18 cellular contexts compared by ENCODE assay signal in the genomic region with DNA sequence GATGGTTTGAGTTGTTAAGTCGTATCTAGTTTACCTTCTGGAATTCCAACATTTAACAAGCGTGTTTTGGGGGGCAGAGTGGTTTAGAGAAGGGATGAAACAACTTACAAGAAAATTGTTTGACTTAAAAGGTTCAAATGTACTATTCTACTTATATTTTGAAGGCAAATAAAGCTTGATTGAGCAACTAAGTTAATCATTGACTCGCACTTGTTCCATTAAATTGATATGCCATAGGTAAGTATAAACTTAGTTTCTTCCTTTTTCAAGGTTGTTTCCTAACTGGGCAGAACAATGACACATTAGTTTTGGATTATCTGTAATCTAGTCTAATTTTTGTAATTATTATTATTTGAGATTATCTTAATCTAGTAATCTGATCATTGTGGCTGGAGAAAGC. TPM values are rescaled to one million over a fixed set of nuclear protein-coding genes. Genes with fewer than 3 reads are reported as not detected.
DNase-seq lines count a peak whose midpoint lies in the region; ATAC-seq, FAIRE-seq and TF ChIP-seq lines count a peak whose summit lies in the region.
"Had no signal": no experiment of that assay in that cellular context is flagged by ENCODE, and none has a peak within 500 bp of the region (broad histone marks: within the 10 kb centered on the region; RNA-seq: fewer than 3 reads in every experiment).

No MANE protein-coding gene starts in this region.

- H3K27me3 ChIP-seq in HUES6 (ENCODE audit: control insufficient read depth, insufficient read depth, low read length) (no peaks in the 10 kb centered on the region), uterus (no peaks in the 10 kb centered on the region)
- H3K27me3 ChIP-seq: BE2C; BLaER1 treated with 17β-estradiol and CSF1 and Interleukin-3, amounts not matched to agents 10 nM and 100 nM had no signal

- TF ChIP-seq POLR2A in A549 (IDR thresholded peaks at IDR 0.05; ENCODE audit: low read length) = no peak
- TF ChIP-seq POLR2A in uterus (IDR thresholded peaks at IDR 0.05) = no peak

- POLR2A ChIA-PET in A549 (lab: Yijun Ruan, JAX) = interaction anchor here (2.2 kb wide), 1 partner anchor 53 kb away, joined by 7 read pairs; no protein-coding TSS in a partner anchor

- H3K9me3 ChIP-seq in A549 (no peaks in the 10 kb centered on the region), HUES6 (ENCODE audit: control insufficient read depth, insufficient read depth, low read depth, low read length) (no peaks in the 10 kb centered on the region), uterus (no peaks in the 10 kb centered on the region)
- H3K9me3 ChIP-seq: BE2C; BLaER1 treated with 17β-estradiol and CSF1 and Interleukin-3, amounts not matched to agents 10 nM and 100 nM had no signal

- intact Hi-C loops in uterus (cut with DNase I; ENCODE audit: low total_unique reads) = no loop called here

- no peak for FAIRE-seq in A549 (lab: Jason Lieb, UNC)
- FAIRE-seq: GM12878 had no signal

- WGBS in A549 (ENCODE audit: missing lambda C conversion rate) = 7% methylated on average over 3 of the region's 3 CpGs

- H3K4me2 ChIP-seq in A549 = peak overlapping the region; percentile 82
- H3K4me2 ChIP-seq: BLaER1 treated with 17β-estradiol and CSF1 and Interleukin-3, amounts not matched to agents 10 nM and 100 nM had no signal

- no peak for TF ChIP-seq RAD21 in A549 (conservative IDR thresholded peaks at IDR 0.05 in 1 of 2, IDR thresholded peaks at IDR 0.05 in 1 of 2)

- peak in 1 of 2 experiments; percentile 55 for DNase-seq in A549 (ENCODE audit: low read depth in 1 of 2, low spot score in 1 of 2)
- DNase-seq in left lobe of liver (ENCODE audit: low spot score) = no peak
- peak; percentile 42 for DNase-seq in renal cortical epithelial cell (ENCODE audit: low read depth)
- DNase-seq in AG08395 (ENCODE audit: low spot score) = no peak
- no peak for DNase-seq in uterus
- no peak for DNase-seq in HUDEP-2 (lab: John Stamatoyannopoulos, UW; ENCODE audit: unreplicated experiment in 76 of 76)
- DNase-seq: 8988T; AML-193; BE2C; CD4-positive, alpha-beta T cell; CD8-positive, alpha-beta memory T cell; DMS79; GDM1; GOT3 had no signal

- no peak for TF ChIP-seq CTCF in A549 (IDR thresholded peaks at IDR 0.05)
- no peak for TF ChIP-seq CTCF in uterus (IDR thresholded peaks at IDR 0.05)

- CTCF ChIA-PET in A549 (lab: Yijun Ruan, JAX) = interaction anchor here (2.1 to 2.2 kb wide), 2 partner anchors 44 to 96 kb away, joined by 7 to 8 read pairs; no protein-coding TSS in a partner anchor

- H3K4me1 ChIP-seq in A549 = peaks cover 41% of the 10 kb centered on the region
- H3K4me1 ChIP-seq in HUES6 (ENCODE audit: control insufficient read depth, insufficient read depth, low read length) = peaks cover 18% of the 10 kb centered on the region
- no peaks in the 10 kb centered on the region for H3K4me1 ChIP-seq in uterus
- H3K4me1 ChIP-seq: BE2C; BLaER1 treated with 17β-estradiol and CSF1 and Interleukin-3, amounts not matched to agents 10 nM and 100 nM had no signal

- TF ChIP-seq EP300 in A549 (IDR thresholded peaks at IDR 0.05) = no peak

- peak in 1 of 2 experiments; percentile 11; a peak in 3 of 6 replicates for ATAC-seq in A549
- ATAC-seq in left lobe of liver = peak; percentile 27
- ATAC-seq: GM12878 had no signal

- H3K4me3 ChIP-seq in A549 = peak overlapping the region; percentile 18; the same call in 1 of the 3 replicates
- H3K4me3 ChIP-seq in HUES6 (ENCODE audit: low read depth, low read length) = 0 out of 2 replicates have a peak overlapping the region, but pooled peaks have one; percentile 5
- no peak overlapping the region for H3K4me3 ChIP-seq in uterus
- H3K4me3 ChIP-seq: BLaER1 treated with 17β-estradiol and CSF1 and Interleukin-3, amounts not matched to agents 10 nM and 100 nM; GM12878 had no signal

- H3K9ac ChIP-seq in HUES6 (ENCODE audit: low read length) = no peak overlapping the region
- H3K9ac ChIP-seq: BLaER1 treated with 17β-estradiol and CSF1 and Interleukin-3, amounts not matched to agents 10 nM and 100 nM had no signal

- no peaks in the 10 kb centered on the region for H3K36me3 ChIP-seq in HUES6 (ENCODE audit: control insufficient read depth, insufficient read depth, low read length)
- no peaks in the 10 kb centered on the region for H3K36me3 ChIP-seq in uterus
- H3K36me3 ChIP-seq: BE2C; BLaER1 treated with 17β-estradiol and CSF1 and Interleukin-3, amounts not matched to agents 10 nM and 100 nM had no signal

- H3K27ac ChIP-seq in A549 (peak overlapping the region; percentile 86 to 92), HUES6 (ENCODE audit: low read depth, low read length) (peak overlapping the region; percentile 60; the same call in 1 of the 2 replicates), uterus (no peak overlapping the region)
- H3K27ac ChIP-seq: BLaER1 treated with 17β-estradiol and CSF1 and Interleukin-3, amounts not matched to agents 10 nM and 100 nM had no signal

TF ChIP-seq in A549, 52 proteins besides CTCF, POLR2A, EP300 and RAD21:
- TF ChIP-seq HDAC2 (IDR thresholded peaks at IDR 0.05) (no peak), TFCP2L1 (CRISPR knock-in tag; IDR thresholded peaks at IDR 0.05) (no peak), KDM5A (IDR thresholded peaks at IDR 0.05) (no peak), RARB (CRISPR knock-in tag; IDR thresholded peaks at IDR 0.05) (no peak), JUN (IDR thresholded peaks at IDR 0.05) (no peak), SMC3 (IDR thresholded peaks at IDR 0.05) (no peak), ESRRA (IDR thresholded peaks at IDR 0.05; ENCODE audit: borderline replicate concordance, low read length) (no peak), BHLHE40 (IDR thresholded peaks at IDR 0.05; ENCODE audit: low read depth, low read length) (no peak), MYC (IDR thresholded peaks at IDR 0.05; ENCODE audit: borderline replicate concordance, low read length) (no peak), NFE2L2 (conservative IDR thresholded peaks at IDR 0.05; ENCODE audit: low read length) (no peak), NPAS2 (CRISPR knock-in tag; IDR thresholded peaks at IDR 0.05; ENCODE audit: borderline replicate concordance) (no peak), CHD2 (IDR thresholded peaks at IDR 0.05; ENCODE audit: low read length, partially characterized antibody) (no peak)
- TF ChIP-seq, protein P1, sequence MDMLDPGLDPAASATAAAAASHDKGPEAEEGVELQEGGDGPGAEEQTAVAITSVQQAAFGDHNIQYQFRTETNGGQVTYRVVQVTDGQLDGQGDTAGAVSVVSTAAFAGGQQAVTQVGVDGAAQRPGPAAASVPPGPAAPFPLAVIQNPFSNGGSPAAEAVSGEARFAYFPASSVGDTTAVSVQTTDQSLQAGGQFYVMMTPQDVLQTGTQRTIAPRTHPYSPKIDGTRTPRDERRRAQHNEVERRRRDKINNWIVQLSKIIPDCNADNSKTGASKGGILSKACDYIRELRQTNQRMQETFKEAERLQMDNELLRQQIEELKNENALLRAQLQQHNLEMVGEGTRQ (IDR thresholded peaks at IDR 0.05) = no peak

RNA-seq across cellular contexts. Expression of a gene that starts 48.3 kb away (rescaled TPM):
- polyA plus RNA-seq in A549 (2011; rRNA removed) = 8.7 and 10.6 TPM in 2 replicates
- polyA plus RNA-seq in A549 (2012; cell fraction: cytosol; rRNA removed) = 3.3 and 3.7 TPM in 2 replicates
- polyA plus RNA-seq in A549 (2012; cell fraction: nucleus; rRNA removed) = 2.8 and 2.9 TPM in 2 replicates
- polyA plus RNA-seq in A549 (2017; fragmentation: RNase III; extraction: RNeasy Plus Mini Kit Qiagen cat#74134 plus additional on column Dnase treatment) = 3.5 to 4.2 TPM (median 3.6 TPM) in 3 replicates
- polyA minus RNA-seq in A549 (2011; rRNA and poly(A)+ RNA removed) = 17.3 and 21.5 TPM in 2 replicates
- total RNA-seq in left lobe of liver = not detected
- 0.05 and 0.35 TPM in 2 replicates for total RNA-seq in renal cortical epithelial cell
- under 1 TPM in 1 of 4 donors, not detected in 3; 0.35 TPM for total RNA-seq in uterus
- total RNA-seq: CD4-positive, alpha-beta T cell; CD8-positive, alpha-beta memory T cell had no signal
- polyA plus RNA-seq: CD14-positive monocyte; CD8-positive, alpha-beta memory T cell had no signal

Comparison
In these comparisons a context has a peak if more than half of its experiments do, and no peak if none do; other contexts are left out.
1. H3K27ac ChIP-seq: peak in A549 (2 of 2) and HUES6 (single experiment); none in uterus (0 of 2).
2. H3K4me3 ChIP-seq: peak in A549 (single experiment) and HUES6 (single experiment); none in uterus (0 of 2).